ENCODE assay signal across 7 cellular contexts in the genomic region with DNA sequence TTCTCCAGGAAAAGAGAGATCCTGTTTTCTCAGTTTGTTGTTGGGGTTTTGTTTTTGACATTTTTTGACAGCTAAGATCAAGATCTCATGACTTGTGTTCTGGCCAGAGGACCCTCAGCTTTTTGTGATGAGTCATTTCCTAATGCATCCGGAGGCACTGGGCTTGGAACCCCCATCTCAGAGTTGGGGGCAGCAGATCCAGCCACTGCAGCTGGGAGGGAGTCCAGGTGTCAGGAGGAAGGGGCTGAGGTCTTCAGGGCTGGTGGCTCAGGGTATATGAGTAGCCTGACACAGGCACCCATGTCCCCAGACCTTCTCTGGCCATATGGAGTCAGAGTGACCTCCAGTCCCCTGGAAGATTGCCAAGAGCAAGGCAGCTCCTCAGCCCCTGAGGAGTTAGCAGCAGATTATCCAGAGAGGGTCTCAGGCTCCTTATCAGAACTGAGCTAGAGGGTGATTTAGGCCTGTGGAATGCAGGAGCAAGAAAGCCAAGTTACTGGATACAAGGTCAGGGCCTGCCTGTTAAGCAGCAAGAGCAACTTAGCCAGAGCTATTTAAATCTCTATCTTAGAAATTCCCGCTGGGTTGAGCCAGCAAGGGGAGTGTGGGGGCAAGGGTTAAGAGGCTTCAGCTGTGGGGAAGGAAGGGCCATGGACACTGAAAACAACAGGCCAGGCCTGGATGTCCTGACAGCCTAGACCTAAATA.
A peak's percentile ranks its signal among the peaks of the same experiment; 100 is the strongest.
DNase-seq lines count a peak whose midpoint lies in the region; ATAC-seq, FAIRE-seq and TF ChIP-seq lines count a peak whose summit lies in the region.

No MANE protein-coding gene starts in this region.

- DNase-seq in NCI-H226 (peak; percentile 97), lung microvascular endothelial cell (ENCODE audit: low read depth in 2 of 2) (peak; percentile 37 to 92), vagina (ENCODE audit: extremely low spot score in 2 of 2) (no peak)

- H3K9me3 ChIP-seq in vagina: no peaks in the 10 kb centered on the region

- no peak for TF ChIP-seq POLR2A in vagina (IDR thresholded peaks at IDR 0.05)

- intact Hi-C loops in vagina (cut with DNase I): no loop called here

- H3K36me3 ChIP-seq in vagina: no peaks in the 10 kb centered on the region

- TF ChIP-seq CTCF in vagina (IDR thresholded peaks at IDR 0.05): no peak

- H3K27ac ChIP-seq in vagina: peak overlapping the region; percentile 76

- ATAC-seq in GM18867 (IDR thresholded peaks at IDR 0.05; ENCODE audit: unreplicated experiment): no peak
- ATAC-seq in GM18873 (IDR thresholded peaks at IDR 0.05; ENCODE audit: low FRiP score, unreplicated experiment): no peak
- no peak for ATAC-seq in HG03159 (IDR thresholded peaks at IDR 0.05; ENCODE audit: unreplicated experiment)

- peak; percentile 88 for FAIRE-seq in endometrium (lab: Jason Lieb, UNC)

- no peak overlapping the region for H3K4me3 ChIP-seq in vagina

- H3K27me3 ChIP-seq in vagina: no peaks in the 10 kb centered on the region

- H3K4me1 ChIP-seq in vagina: peaks cover 32% of the 10 kb centered on the region

Comparison
In these comparisons a context has a peak if more than half of its experiments do, and no peak if none do; other contexts are left out.
1. DNase-seq: peak in NCI-H226 (single experiment) and lung microvascular endothelial cell (2 of 2); none in vagina (0 of 2).